1 cellular context compared by ENCODE assay signal in the genomic region with DNA sequence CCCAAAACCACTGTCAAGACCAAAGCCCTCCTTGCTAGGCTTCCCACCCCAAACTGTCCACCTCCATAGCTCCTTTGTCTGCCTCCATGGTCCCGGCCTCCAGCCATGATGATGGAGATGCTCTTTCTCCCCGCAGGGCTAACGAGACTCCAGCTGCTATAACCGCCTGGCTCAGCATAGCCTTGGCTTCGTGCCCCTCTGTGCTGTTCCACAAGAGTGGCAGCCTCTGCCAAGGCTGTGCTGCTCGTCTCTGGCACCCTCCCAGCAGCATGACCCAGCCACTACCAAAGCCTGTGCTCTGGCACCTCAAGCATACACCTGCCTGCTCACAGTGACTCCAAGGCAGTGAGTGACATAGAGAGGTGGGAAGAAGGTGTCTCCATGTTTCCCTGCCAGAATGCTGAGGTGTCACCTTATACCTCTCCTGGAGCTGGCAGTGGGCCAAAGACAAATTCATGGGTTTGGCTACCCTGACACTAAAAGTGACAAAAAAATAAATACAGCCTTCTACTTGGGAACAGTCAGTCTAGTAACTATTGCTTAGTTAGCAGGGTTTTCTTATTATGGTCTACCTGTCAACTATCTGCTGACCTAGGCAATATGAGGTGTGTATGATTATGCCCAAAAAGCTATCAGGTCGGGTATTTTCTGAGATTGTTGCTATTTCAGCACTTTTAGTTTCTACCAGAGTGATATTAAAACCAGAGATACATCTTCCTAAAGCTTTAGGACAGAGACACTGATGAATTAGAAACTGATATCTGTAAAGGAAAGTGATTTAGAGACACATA.
TF ChIP-seq lines count a peak whose summit lies in the region.

No MANE protein-coding gene starts in this region.

TF ChIP-seq in HepG2, 621 proteins besides CTCF, POLR2A, EP300 and RAD21:
- TF ChIP-seq MAFF (IDR thresholded peaks at IDR 0.05; ENCODE audit: low read depth, low read length) (peak; percentile 86), ZNF598 (CRISPR knock-in tag; IDR thresholded peaks at IDR 0.05; ENCODE audit: borderline replicate concordance) (no peak), MAFK (conservative IDR thresholded peaks at IDR 0.05 in 1 of 2, IDR thresholded peaks at IDR 0.05 in 1 of 2; ENCODE audit: low read length in 2 of 2) (peak; percentile 83 to 93)
